Comparison of ENCODE assay signal across 1 cellular context in the genomic region with DNA sequence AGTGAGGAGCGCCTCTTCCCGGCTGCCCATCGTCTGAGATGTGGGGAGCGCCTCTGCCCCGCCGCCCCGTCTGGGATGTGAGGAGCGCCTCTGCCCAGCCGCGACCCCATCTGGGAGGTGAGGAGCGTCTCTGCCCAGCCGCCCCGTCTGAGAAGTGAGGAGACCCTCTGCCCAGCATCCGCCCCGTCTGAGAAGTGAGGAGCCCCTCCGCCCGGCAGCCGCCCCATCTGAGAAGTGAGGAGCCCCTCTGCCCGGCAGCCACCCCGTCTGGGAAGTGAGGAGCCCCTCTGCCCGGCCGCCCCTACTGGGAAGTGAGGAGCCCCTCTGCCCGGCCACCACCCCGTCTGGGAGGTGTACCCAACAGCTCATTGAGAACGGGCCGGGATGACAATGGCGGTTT. TPM values are rescaled to one million over a fixed set of nuclear protein-coding genes. Genes with fewer than 3 reads are reported as not detected.
DNase-seq lines count a peak whose midpoint lies in the region.
"Not testable (repeated sequence)": the region's sequence is repeated elsewhere in the genome, so short reads cannot be mapped to it uniquely, and the experiment has no call there.

No MANE protein-coding gene starts in this region.

- intact Hi-C loops in posterior vena cava (cut with DNase I): not testable (repeated sequence)

- DNase-seq in posterior vena cava (ENCODE audit: low spot score): peak; percentile 51

RNA-seq across cellular contexts. Expression of a gene that starts 54.4 kb away (rescaled TPM):
- 10 to 100 TPM; 23.8 to 28.4 TPM for total RNA-seq in posterior vena cava
